Comparison of ENCODE assay signal across 12 cellular contexts in the genomic region with DNA sequence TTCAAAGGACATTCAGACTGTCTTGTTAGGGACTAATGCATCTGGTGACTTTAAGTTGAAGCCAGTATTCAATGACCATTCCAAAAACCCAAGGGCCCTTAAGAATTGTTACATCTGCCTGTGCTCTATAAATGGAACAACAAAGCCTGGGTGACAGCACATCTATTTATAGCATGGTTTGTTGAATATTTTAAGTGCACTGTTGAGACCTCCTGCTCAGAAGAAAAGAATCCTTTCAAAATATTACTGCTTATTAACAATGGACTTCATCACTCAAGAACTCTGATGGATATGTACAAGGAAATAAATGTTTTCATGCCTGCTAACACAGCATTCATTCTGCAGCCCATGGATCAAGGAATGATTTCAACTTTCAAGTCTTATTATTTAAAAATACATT. TPM values are rescaled to one million over a fixed set of nuclear protein-coding genes. Genes with fewer than 3 reads are reported as not detected.
"Had no signal": no experiment of that assay in that cellular context is flagged by ENCODE, and none has a peak within 500 bp of the region (broad histone marks: within the 10 kb centered on the region; RNA-seq: fewer than 3 reads in every experiment).

No MANE protein-coding gene starts in this region.

- ATAC-seq: GM23338, HCT116 had no signal

- H3K27ac ChIP-seq: GM23248 had no signal

- H2AFZ ChIP-seq: GM23248, GM23338 had no signal

- FAIRE-seq: H1, H54 had no signal

- H3K4me2 ChIP-seq: GM23338 had no signal

- H3K36me3 ChIP-seq: HAP-1 had no signal

- DNase-seq: GM23248, GOT3, H7, H9, HCEC 1CT, HFFc6 had no signal

- H3K9me3 ChIP-seq: HAP-1 had no signal

- H3K9ac ChIP-seq: GM23248 had no signal

- H3K4me3 ChIP-seq: GM23248, GM23338, HAP-1 had no signal

RNA-seq across cellular contexts. Expression of a gene that starts 33.1 kb away (rescaled TPM):
- total RNA-seq: GM23248, H4 had no signal
- polyA plus RNA-seq: GM23248, GM23338 had no signal

RNA-seq across cellular contexts. Expression of a gene that starts 46.2 kb away (rescaled TPM):
- total RNA-seq: GM23248, H4, HFFc6 had no signal
- polyA plus RNA-seq: GM23248 had no signal
